ENCODE assay signal across 12 cellular contexts in genomic region chr11:86143429-86144030, GRCh38.
A peak's percentile ranks its signal among the peaks of the same experiment; 100 is the strongest.
DNase-seq lines count a peak whose midpoint lies in the region; ATAC-seq and TF ChIP-seq lines count a peak whose summit lies in the region.
"Had no signal": no experiment of that assay in that cellular context is flagged by ENCODE, and none has a peak within 500 bp of the region (broad histone marks: within the 10 kb centered on the region; RNA-seq: fewer than 3 reads in every experiment).

No MANE protein-coding gene starts in this region.

- H3K27me3 Mint-ChIP-seq in activated T-helper 2 cell treated with anti-CD3 and anti-CD28 coated beads, Interferon-gamma antibody, Interleukin-2, Interleukin-4, amounts not matched to agents 10 μg/mL and 5 μg/mL and 100 μg/mL, durations not matched to agents 14 hours and 24 hours and 36 hours (ENCODE audit: low read depth) = no peaks in the 10 kb centered on the region

- H3K4me3 Mint-ChIP-seq in activated T-helper 2 cell treated with anti-CD3 and anti-CD28 coated beads, Interferon-gamma antibody, Interleukin-2, Interleukin-4, amounts not matched to agents 10 μg/mL and 5 μg/mL and 100 μg/mL, durations not matched to agents 14 hours and 24 hours and 36 hours (ENCODE audit: low read depth) = no peak overlapping the region
- H3K4me3 Mint-ChIP-seq: activated naive CD4-positive, alpha-beta T cell treated with anti-CD3 and anti-CD28 coated beads for 36 hours had no signal

- peaks cover 60% of the 10 kb centered on the region for H3K4me1 Mint-ChIP-seq in activated T-helper 2 cell treated with anti-CD3 and anti-CD28 coated beads, Interferon-gamma antibody, Interleukin-2, Interleukin-4, amounts not matched to agents 10 μg/mL and 5 μg/mL and 100 μg/mL, durations not matched to agents 14 hours and 24 hours and 36 hours (ENCODE audit: low read depth)

- H3K27me3 ChIP-seq in right atrium auricular region = no peaks in the 10 kb centered on the region
- no peaks in the 10 kb centered on the region for H3K27me3 ChIP-seq in upper lobe of left lung
- H3K27me3 ChIP-seq: BLaER1, stomach had no signal

- peak overlapping the region; percentile 38 for H3K27ac Mint-ChIP-seq in activated T-helper 2 cell treated with anti-CD3 and anti-CD28 coated beads, Interferon-gamma antibody, Interleukin-2, Interleukin-4, amounts not matched to agents 10 μg/mL and 5 μg/mL and 100 μg/mL, durations not matched to agents 14 hours and 24 hours and 36 hours
- H3K27ac Mint-ChIP-seq: activated naive CD4-positive, alpha-beta T cell treated with anti-CD3 and anti-CD28 coated beads for 36 hours had no signal

- H3K27ac ChIP-seq in right atrium auricular region (no peak overlapping the region), upper lobe of left lung (peak overlapping the region; percentile 57 to 77 (median 66))
- H3K27ac ChIP-seq: BLaER1 had no signal

- ATAC-seq in Right ventricle myocardium inferior (peak; percentile 51), upper lobe of left lung (ENCODE audit: low FRiP score in 2 of 2) (peak; percentile 71 to 83)

- no peak for TF ChIP-seq CTCF in right atrium auricular region (IDR thresholded peaks at IDR 0.05)
- no peak for TF ChIP-seq CTCF in upper lobe of left lung (IDR thresholded peaks at IDR 0.05)

- intact Hi-C loops in Right ventricle myocardium inferior (cut with DNase I) = no loop called here
- intact Hi-C loops in activated T-helper 2 cell treated with anti-CD3 and anti-CD28 coated beads, Interferon-gamma antibody, Interleukin-2, Interleukin-4, amounts not matched to agents 10 μg/mL and 5 μg/mL and 100 μg/mL, durations not matched to agents 14 hours and 24 hours and 36 hours (cut with micrococcal nuclease) = no loop called here

- no peaks in the 10 kb centered on the region for H3K9me3 ChIP-seq in right atrium auricular region
- H3K9me3 ChIP-seq in upper lobe of left lung = no peaks in the 10 kb centered on the region
- H3K9me3 ChIP-seq: BLaER1, stomach had no signal

- no peak overlapping the region for H3K4me3 ChIP-seq in right atrium auricular region
- no peak overlapping the region for H3K4me3 ChIP-seq in upper lobe of left lung
- H3K4me3 ChIP-seq: BLaER1, stomach had no signal

- no peak for TF ChIP-seq POLR2A in upper lobe of left lung (IDR thresholded peaks at IDR 0.05)

- 77 to 84% methylated on average over 4 of the region's 4 CpGs for WGBS in upper lobe of left lung, 2 donors

- no peak for TF ChIP-seq EP300 in upper lobe of left lung (IDR thresholded peaks at IDR 0.05)

- peaks cover 5% of the 10 kb centered on the region for H3K9me3 Mint-ChIP-seq in activated T-helper 2 cell treated with anti-CD3 and anti-CD28 coated beads, Interferon-gamma antibody, Interleukin-2, Interleukin-4, amounts not matched to agents 10 μg/mL and 5 μg/mL and 100 μg/mL, durations not matched to agents 14 hours and 24 hours and 36 hours
- H3K9me3 Mint-ChIP-seq: activated naive CD4-positive, alpha-beta T cell treated with anti-CD3 and anti-CD28 coated beads for 36 hours had no signal

- H3K4me1 ChIP-seq in right atrium auricular region (no peaks in the 10 kb centered on the region), upper lobe of left lung (peaks cover 5 to 30% (median 21%) of the 10 kb centered on the region in 4 donors)

- peak; percentile 69 for DNase-seq in Right ventricle myocardium inferior (ENCODE audit: missing footprints)
- DNase-seq in right atrium auricular region (ENCODE audit: low spot score) = no peak
- peak in 55 of 76 experiments; percentile 17 to 85 (median 53) for DNase-seq in HUDEP-2 (lab: John Stamatoyannopoulos, UW; ENCODE audit: unreplicated experiment in 76 of 76)
- peak; percentile 16 for DNase-seq in activated T-helper 2 cell treated with anti-CD3 and anti-CD28 coated beads, Interferon-gamma antibody, Interleukin-2, Interleukin-4, amounts not matched to agents 10 μg/mL and 5 μg/mL and 100 μg/mL, durations not matched to agents 14 hours and 24 hours and 36 hours (ENCODE audit: low spot score)
- peak in 1 of 2 donors; percentile 41 for DNase-seq in upper lobe of left lung
- DNase-seq in H4 (ENCODE audit: low spot score) = no peak
- DNase-seq in NCI-H1048 (lab: John Stamatoyannopoulos, UW) = no peak
- DNase-seq in glomerular visceral epithelial cell (ENCODE audit: extremely low spot score) = no peak
- DNase-seq: activated naive CD4-positive, alpha-beta T cell treated with anti-CD3 and anti-CD28 coated beads for 36 hours; stomach; T1000 had no signal

- peaks cover 6% of the 10 kb centered on the region for H3K36me3 Mint-ChIP-seq in activated T-helper 2 cell treated with anti-CD3 and anti-CD28 coated beads, Interferon-gamma antibody, Interleukin-2, Interleukin-4, amounts not matched to agents 10 μg/mL and 5 μg/mL and 100 μg/mL, durations not matched to agents 14 hours and 24 hours and 36 hours (ENCODE audit: low read depth)

- H3K36me3 ChIP-seq in right atrium auricular region (no peaks in the 10 kb centered on the region), upper lobe of left lung (no peaks in the 10 kb centered on the region)
- H3K36me3 ChIP-seq: BLaER1, stomach had no signal

Comparison
In these comparisons a context has a peak if more than half of its experiments do, and no peak if none do; other contexts are left out.
1. DNase-seq: peak in Right ventricle myocardium inferior (single experiment), HUDEP-2 (55 of 76) and activated T-helper 2 cell treated with anti-CD3 and anti-CD28 coated beads, Interferon-gamma antibody, Interleukin-2, Interleukin-4, amounts not matched to agents 10 μg/mL and 5 μg/mL and 100 μg/mL, durations not matched to agents 14 hours and 24 hours and 36 hours (single experiment); none in right atrium auricular region (single experiment), H4 (single experiment), NCI-H1048 (single experiment) and glomerular visceral epithelial cell (single experiment).
2. H3K27ac ChIP-seq: peak in upper lobe of left lung (4 of 4); none in right atrium auricular region (0 of 2).